ENCODE assay signal across 11 cellular contexts in the genomic region with DNA sequence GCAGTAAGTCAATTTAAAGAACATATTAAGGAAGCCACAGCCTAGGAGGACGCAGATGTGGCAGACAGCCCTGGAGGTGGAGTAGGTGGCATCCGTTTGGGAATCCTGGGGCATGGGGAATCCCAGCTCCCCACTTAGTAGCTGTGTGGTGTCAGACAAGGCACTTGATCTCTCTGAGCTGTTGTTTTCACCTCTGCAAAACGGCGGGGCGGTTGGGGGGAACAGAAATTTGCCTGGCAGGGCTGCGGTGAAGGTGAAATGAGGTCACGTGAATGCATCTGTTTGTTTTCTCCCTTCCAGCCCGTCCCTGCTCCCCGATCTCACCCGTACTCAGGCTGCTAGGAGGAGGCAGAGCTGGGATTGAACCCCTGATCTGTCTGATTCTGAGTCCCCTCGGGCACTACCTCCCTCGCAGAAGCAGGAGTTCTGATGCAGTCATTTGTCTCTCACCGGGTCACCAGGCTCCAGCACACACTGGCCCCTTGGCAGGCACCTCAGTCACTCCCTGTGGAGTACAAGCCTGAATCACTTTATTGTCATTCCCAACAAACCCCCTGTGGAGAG. TPM values are rescaled to one million over a fixed set of nuclear protein-coding genes. Genes with fewer than 3 reads are reported as not detected.
DNase-seq lines count a peak whose midpoint lies in the region; ATAC-seq and TF ChIP-seq lines count a peak whose summit lies in the region.
"Had no signal": no experiment of that assay in that cellular context is flagged by ENCODE, and none has a peak within 500 bp of the region (broad histone marks: within the 10 kb centered on the region; RNA-seq: fewer than 3 reads in every experiment).

No MANE protein-coding gene starts in this region.

- peaks cover 9% of the 10 kb centered on the region for H3K27me3 ChIP-seq in foreskin keratinocyte
- H3K27me3 ChIP-seq: pancreas had no signal

- H3K36me3 Mint-ChIP-seq in T-helper 1 cell treated with Interleukin-12 subunit alpha and Interleukin-12 subunit beta and Interleukin-4 antibody, amounts not matched to agents 30 μg/mL and 1 μg/mL, for 36 hours (ENCODE audit: low read depth), result peaks cover 14% of the 10 kb centered on the region
- H3K36me3 Mint-ChIP-seq in activated naive CD4-positive, alpha-beta T cell treated with anti-CD3 and anti-CD28 coated beads, Interleukin-2, amount 50 U/mL, for 24 hours, result peaks cover 2% of the 10 kb centered on the region

- ATAC-seq in GM18505 (IDR thresholded peaks at IDR 0.05; ENCODE audit: unreplicated experiment), result no peak
- no peak for ATAC-seq in foreskin keratinocyte
- no peak for ATAC-seq in HG03045 (IDR thresholded peaks at IDR 0.05; ENCODE audit: unreplicated experiment)
- ATAC-seq: pancreas had no signal

- H3K27ac ChIP-seq in foreskin keratinocyte, result no peak overlapping the region
- H3K27ac ChIP-seq: coronary artery, pancreas had no signal

- peaks cover 61% of the 10 kb centered on the region for H3K4me1 Mint-ChIP-seq in T-helper 1 cell treated with Interleukin-12 subunit alpha and Interleukin-12 subunit beta and Interleukin-4 antibody, amounts not matched to agents 30 μg/mL and 1 μg/mL, for 36 hours (ENCODE audit: low read depth)
- peaks cover 83% of the 10 kb centered on the region for H3K4me1 Mint-ChIP-seq in activated naive CD4-positive, alpha-beta T cell treated with anti-CD3 and anti-CD28 coated beads, Interleukin-2, amount 50 U/mL, for 24 hours

- no peaks in the 10 kb centered on the region for H3K27me3 Mint-ChIP-seq in T-helper 1 cell treated with Interleukin-12 subunit alpha and Interleukin-12 subunit beta and Interleukin-4 antibody, amounts not matched to agents 30 μg/mL and 1 μg/mL, for 36 hours (ENCODE audit: low read depth)
- H3K27me3 Mint-ChIP-seq in activated naive CD4-positive, alpha-beta T cell treated with anti-CD3 and anti-CD28 coated beads, Interleukin-2, amount 50 U/mL, for 24 hours, result no peaks in the 10 kb centered on the region

- H3K4me1 ChIP-seq in foreskin keratinocyte, result peaks cover 14% of the 10 kb centered on the region
- H3K4me1 ChIP-seq: pancreas had no signal

- peak overlapping the region; percentile 67 for H3K27ac Mint-ChIP-seq in T-helper 1 cell treated with Interleukin-12 subunit alpha and Interleukin-12 subunit beta and Interleukin-4 antibody, amounts not matched to agents 30 μg/mL and 1 μg/mL, for 36 hours
- peak overlapping the region; percentile 79 for H3K27ac Mint-ChIP-seq in activated naive CD4-positive, alpha-beta T cell treated with anti-CD3 and anti-CD28 coated beads, Interleukin-2, amount 50 U/mL, for 24 hours

- DNase-seq in stimulated activated CD4-positive, alpha-beta T cell treated with anti-CD3 and anti-CD28 coated beads, Interleukin-1b, Interleukin-23, amount 100 ng/mL, for 48 hours, result peak; percentile 49
- DNase-seq in foreskin keratinocyte, result no peak
- no peak for DNase-seq in DMS 273 (lab: John Stamatoyannopoulos, UW; ENCODE audit: unreplicated experiment)
- DNase-seq in SW480 (ENCODE audit: low spot score), result no peak
- DNase-seq: DMS79 treated with DMSO at 0.1 percent for 48 hours had no signal

- H3K4me3 Mint-ChIP-seq in T-helper 1 cell treated with Interleukin-12 subunit alpha and Interleukin-12 subunit beta and Interleukin-4 antibody, amounts not matched to agents 30 μg/mL and 1 μg/mL, for 36 hours, result peak overlapping the region; percentile 57
- H3K4me3 Mint-ChIP-seq in activated naive CD4-positive, alpha-beta T cell treated with anti-CD3 and anti-CD28 coated beads, Interleukin-2, amount 50 U/mL, for 24 hours, result peak overlapping the region; percentile 83

- peak; percentile 57 for TF ChIP-seq POLR2A in GM18505 (IDR thresholded peaks at IDR 0.05; ENCODE audit: borderline replicate concordance, extremely low read depth, insufficient read depth, insufficient read length)

- no peak for TF ChIP-seq CTCF in foreskin keratinocyte (conservative IDR thresholded peaks at IDR 0.05)

- no peaks in the 10 kb centered on the region for H3K9me3 Mint-ChIP-seq in T-helper 1 cell treated with Interleukin-12 subunit alpha and Interleukin-12 subunit beta and Interleukin-4 antibody, amounts not matched to agents 30 μg/mL and 1 μg/mL, for 36 hours
- no peaks in the 10 kb centered on the region for H3K9me3 Mint-ChIP-seq in activated naive CD4-positive, alpha-beta T cell treated with anti-CD3 and anti-CD28 coated beads, Interleukin-2, amount 50 U/mL, for 24 hours

RNA-seq across cellular contexts. Expression of a gene that starts 2.2 kb away (rescaled TPM):
- not detected in 2 replicates for total RNA-seq in foreskin keratinocyte
- 0.02 and 0.04 TPM in 2 replicates for polyA plus RNA-seq in foreskin keratinocyte

RNA-seq across cellular contexts. Expression of a gene that starts 36.4 kb away (rescaled TPM):
- 0.07 and 0.14 TPM in 2 replicates for total RNA-seq in foreskin keratinocyte
- polyA plus RNA-seq in foreskin keratinocyte, result 0.07 TPM in 1 of 2 replicates, not detected in the other
